ENCODE assay signal across 2 cellular contexts in genomic region chr6:165628955-165629354, GRCh38.
TF ChIP-seq lines count a peak whose summit lies in the region.

No MANE protein-coding gene starts in this region.

TF ChIP-seq in HEK293, 187 proteins besides CTCF, POLR2A, EP300 and RAD21 (continued from another document):
- TF ChIP-seq ZFHX2 (tag by site-specific recombination; conservative IDR thresholded peaks at IDR 0.05) (0 out of 2 replicates have a peak, but pooled peaks have one; percentile 12), ZNF174 (tag by site-specific recombination; IDR thresholded peaks at IDR 0.05) (no peak), ZNF677 (tag by site-specific recombination; IDR thresholded peaks at IDR 0.05) (no peak), ZNF398 (tag by site-specific recombination; IDR thresholded peaks at IDR 0.05) (no peak)

TF ChIP-seq in endothelial cell of umbilical vein, 7 proteins besides CTCF, POLR2A, EP300 and RAD21 (continued from another document):
- no peak for TF ChIP-seq GATA2 (IDR thresholded peaks at IDR 0.05; ENCODE audit: insufficient read depth, insufficient read length, low read depth, low read length)
- TF ChIP-seq JUN (IDR thresholded peaks at IDR 0.05; ENCODE audit: borderline replicate concordance, insufficient read depth, insufficient read length, low read depth) = no peak
- no peak for TF ChIP-seq POLR2AphosphoS5 (IDR thresholded peaks at IDR 0.05; ENCODE audit: insufficient read depth, low read depth, low read length)
- TF ChIP-seq MAX (IDR thresholded peaks at IDR 0.05; ENCODE audit: insufficient read depth, insufficient read length) = no peak
TF ChIP-seq in endothelial cell of umbilical vein: peak in this region for 0.
